Comparison of ENCODE assay signal across 10 cellular contexts in genomic region chr5:74016373-74016772, GRCh38.
DNase-seq lines count a peak whose midpoint lies in the region; TF ChIP-seq lines count a peak whose summit lies in the region.
"Had no signal": no experiment of that assay in that cellular context is flagged by ENCODE, and none has a peak within 500 bp of the region (broad histone marks: within the 10 kb centered on the region; RNA-seq: fewer than 3 reads in every experiment).

No MANE protein-coding gene starts in this region.

- H3K4me1 Mint-ChIP-seq in neural crest cell: no peaks in the 10 kb centered on the region

- no peak overlapping the region for H3K4me3 Mint-ChIP-seq in neural crest cell

- peaks cover 3% of the 10 kb centered on the region for H3K9me3 Mint-ChIP-seq in neural crest cell

- H3K4me3 ChIP-seq in brain microvascular endothelial cell (ENCODE audit: low read depth, low read length): no peak overlapping the region
- H3K4me3 ChIP-seq: gastrocnemius medialis had no signal

- peaks cover 5% of the 10 kb centered on the region for H3K27me3 Mint-ChIP-seq in neural crest cell (ENCODE audit: low read depth)

- H3K27ac ChIP-seq in brain microvascular endothelial cell: no peak overlapping the region
- H3K27ac ChIP-seq: gastrocnemius medialis had no signal

- H3K27me3 ChIP-seq in brain microvascular endothelial cell (replicated peaks): no peaks in the 10 kb centered on the region
- H3K27me3 ChIP-seq: gastrocnemius medialis had no signal

- H3K36me3 Mint-ChIP-seq in neural crest cell (ENCODE audit: low read depth): no peaks in the 10 kb centered on the region

- H3K27ac Mint-ChIP-seq in neural crest cell (ENCODE audit: unreplicated experiment): no peak overlapping the region

- TF ChIP-seq CTCF in brain microvascular endothelial cell (IDR thresholded peaks at IDR 0.05; ENCODE audit: low read depth, low read length, missing control alignments) (peak; percentile 51), neural crest cell (conservative IDR thresholded peaks at IDR 0.05) (peak; percentile 36)

- H3K36me3 ChIP-seq in brain microvascular endothelial cell (replicated peaks): no peaks in the 10 kb centered on the region
- H3K36me3 ChIP-seq: gastrocnemius medialis had no signal

- peak; percentile 16 for DNase-seq in NCI-H2029 (lab: John Stamatoyannopoulos, UW)
- no peak for DNase-seq in NCI-H2029 treated with DMSO at 0.1 percent for 48 hours (lab: John Stamatoyannopoulos, UW)
- peak; percentile 19 for DNase-seq in HT-29 (ENCODE audit: low spot score)
- no peak for DNase-seq in brain microvascular endothelial cell
- DNase-seq in neural crest cell (ENCODE audit: low read depth, low spot score): no peak
- no peak for DNase-seq in hippocampal formation (lab: John Stamatoyannopoulos, UW)
- DNase-seq in SK-N-DZ (ENCODE audit: low spot score): no peak
- DNase-seq in activated CD4-positive, CD25-positive, alpha-beta regulatory T cell (lab: John Stamatoyannopoulos, UW): no peak
- DNase-seq: gastrocnemius medialis, GOT3 had no signal

- in situ Hi-C loops in brain microvascular endothelial cell (cut with HindIII; ENCODE audit: low pct_ligation_motif_present, low sequenced_read_pairs): no loop called here

Comparison
In these comparisons a context has a peak if more than half of its experiments do, and no peak if none do; other contexts are left out.
1. DNase-seq: peak in NCI-H2029 (single experiment) and HT-29 (single experiment); none in NCI-H2029 treated with DMSO at 0.1 percent for 48 hours (single experiment), brain microvascular endothelial cell (single experiment), neural crest cell (single experiment), hippocampal formation (0 of 2), SK-N-DZ (single experiment) and activated CD4-positive, CD25-positive, alpha-beta regulatory T cell (0 of 4).